In the genomic region with DNA sequence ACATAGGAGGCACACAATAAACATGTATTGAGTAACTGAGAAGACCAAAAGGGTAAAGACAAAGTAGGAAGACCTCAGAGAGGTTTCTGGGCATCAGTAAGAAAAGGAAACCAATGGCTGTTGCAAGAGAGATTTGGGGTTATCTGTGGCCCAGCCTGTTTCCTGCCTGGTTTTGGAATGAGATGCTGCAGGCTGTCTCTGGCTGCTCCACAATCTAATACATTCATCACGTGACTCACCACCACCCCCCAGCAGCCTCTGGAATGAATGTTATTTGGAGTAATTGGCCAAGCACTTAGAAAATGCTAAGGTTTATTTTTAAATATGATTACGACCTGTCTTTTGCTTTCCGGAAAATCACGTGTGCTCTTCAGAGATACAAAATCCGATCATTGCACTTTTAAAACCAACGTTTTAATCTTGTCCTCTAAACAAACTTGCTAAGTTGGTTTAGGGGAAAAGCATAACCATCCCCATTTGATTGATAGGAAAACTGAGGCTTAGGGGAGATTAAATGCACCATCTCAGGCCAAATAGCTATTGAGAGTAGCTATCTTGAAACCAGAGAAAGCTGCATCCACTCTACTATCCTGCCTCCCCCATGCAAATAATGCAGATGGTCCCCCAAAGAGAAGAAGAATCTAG, we compare ENCODE assay signal across 9 cellular contexts.
DNase-seq lines count a peak whose midpoint lies in the region; ATAC-seq, FAIRE-seq and TF ChIP-seq lines count a peak whose summit lies in the region.
"Had no signal": no experiment of that assay in that cellular context is flagged by ENCODE, and none has a peak within 500 bp of the region (broad histone marks: within the 10 kb centered on the region; RNA-seq: fewer than 3 reads in every experiment).

No MANE protein-coding gene starts in this region.

- ATAC-seq in RWPE2 (ENCODE audit: low read depth) = peak; percentile 54; the same call in 1 of the 3 replicates
- no peak for ATAC-seq in HG03439 (IDR thresholded peaks at IDR 0.05; ENCODE audit: unreplicated experiment)

- H3K4me3 ChIP-seq in RWPE2 (ENCODE audit: severe bottlenecking) = no peak overlapping the region
- H3K4me3 ChIP-seq in skeletal muscle satellite cell (ENCODE audit: low read length) = no peak overlapping the region

- H3K4me1 ChIP-seq in RWPE2 (ENCODE audit: insufficient read depth, poor library complexity, severe bottlenecking) (no peaks in the 10 kb centered on the region), skeletal muscle satellite cell (ENCODE audit: control insufficient read depth, insufficient read depth, low read length) (peaks cover 18% of the 10 kb centered on the region)

- no peaks in the 10 kb centered on the region for H3K27me3 ChIP-seq in RWPE2 (ENCODE audit: insufficient read depth, poor library complexity, severe bottlenecking)
- H3K27me3 ChIP-seq in skeletal muscle satellite cell (ENCODE audit: control insufficient read depth, insufficient read depth, low read length) = no peaks in the 10 kb centered on the region

- DNase-seq in H54 (ENCODE audit: insufficient read length, low spot score) (peak; percentile 40), RWPE2 (ENCODE audit: low spot score) (no peak), fibroblast of peridontal ligament (ENCODE audit: extremely low read depth) (peak; percentile 90), midbrain (lab: John Stamatoyannopoulos, UW) (no peak), GM19238 (ENCODE audit: insufficient read length, low spot score) (no peak)
- DNase-seq: stimulated activated CD4-positive, alpha-beta T cell treated with anti-CD3 and anti-CD28 coated beads, Interleukin-4, amount 100 ng/mL, for 24 hours had no signal

- H3K36me3 ChIP-seq in RWPE2 (ENCODE audit: low read depth) = no peaks in the 10 kb centered on the region
- no peaks in the 10 kb centered on the region for H3K36me3 ChIP-seq in skeletal muscle satellite cell (ENCODE audit: insufficient read depth, low read length)

- H3K9me3 ChIP-seq in RWPE2 (ENCODE audit: severe bottlenecking) (no peaks in the 10 kb centered on the region), skeletal muscle satellite cell (replicated peaks; ENCODE audit: low read length) (no peaks in the 10 kb centered on the region)

- FAIRE-seq in H54 (lab: Jason Lieb, UNC) = no peak
- FAIRE-seq: islet of Langerhans had no signal

- TF ChIP-seq CTCF in RWPE2 (IDR thresholded peaks at IDR 0.05; ENCODE audit: poor library complexity, severe bottlenecking) = no peak

- no peak overlapping the region for H3K27ac ChIP-seq in RWPE2 (ENCODE audit: poor library complexity, severe bottlenecking)

- H3K4me2 ChIP-seq in skeletal muscle satellite cell (ENCODE audit: low read length) = peak overlapping the region; percentile 51

- H3K9ac ChIP-seq in skeletal muscle satellite cell (ENCODE audit: low read depth, low read length) = no peak overlapping the region

- no peak for TF ChIP-seq POLR2A in H54 (IDR thresholded peaks at IDR 0.05; ENCODE audit: low read depth, low read length)

Comparison
In these comparisons a context has a peak if more than half of its experiments do, and no peak if none do; other contexts are left out.
1. DNase-seq: peak in H54 (single experiment) and fibroblast of peridontal ligament (single experiment); none in RWPE2 (single experiment), midbrain (single experiment) and GM19238 (single experiment).